Comparison of ENCODE assay signal across 9 cellular contexts in genomic region chr3:195221015-195221853, GRCh38. TPM values are rescaled to one million over a fixed set of nuclear protein-coding genes. Genes with fewer than 3 reads are reported as not detected.
DNase-seq lines count a peak whose midpoint lies in the region; ATAC-seq and TF ChIP-seq lines count a peak whose summit lies in the region.
"Had no signal": no experiment of that assay in that cellular context is flagged by ENCODE, and none has a peak within 500 bp of the region (broad histone marks: within the 10 kb centered on the region; RNA-seq: fewer than 3 reads in every experiment).

No MANE protein-coding gene starts in this region.

- H3F3A ChIP-seq in GM23248 (ENCODE audit: insufficient read depth) (peaks cover 26% of the 10 kb centered on the region), SK-N-SH (replicated peaks; ENCODE audit: insufficient read depth) (peaks cover 7% of the 10 kb centered on the region)

- no peaks in the 10 kb centered on the region for H3K9me3 Mint-ChIP-seq in stimulated activated effector memory CD8-positive, alpha-beta T cell treated with anti-CD3 and anti-CD28 coated beads, Interleukin-12 subunit alpha, Interleukin-12 subunit beta, amount 100 ng/mL, for 72 hours

- in situ Hi-C loops in GM23248 (cut with MboI): no loop called here

- H3K9me2 ChIP-seq in GM23248 (ENCODE audit: insufficient read depth) (no peaks in the 10 kb centered on the region), SK-N-SH (no peaks in the 10 kb centered on the region)

- H4K20me1 ChIP-seq in GM23248 (ENCODE audit: insufficient read depth) (no peaks in the 10 kb centered on the region), SK-N-SH (ENCODE audit: insufficient read depth) (no peaks in the 10 kb centered on the region)

- H3K79me2 ChIP-seq in GM23248 (ENCODE audit: insufficient read depth) (peaks cover 19% of the 10 kb centered on the region), SK-N-SH (ENCODE audit: insufficient read depth) (peaks cover 15% of the 10 kb centered on the region)

- intact Hi-C loops in head of caudate nucleus (cut with DNase I): no loop called here

- TF ChIP-seq EP300 in SK-N-SH (IDR thresholded peaks at IDR 0.05; ENCODE audit: borderline replicate concordance in 1 of 2, low read depth in 1 of 2, low read length in 1 of 2): no peak

- H3K36me3 ChIP-seq in GM23248 (ENCODE audit: low read depth) (no peaks in the 10 kb centered on the region), SK-N-SH (replicated peaks in 1 of 2; ENCODE audit: control insufficient read depth in 1 of 2, insufficient read depth in 2 of 2, low read length in 1 of 2) (no peaks in the 10 kb centered on the region)
- H3K36me3 ChIP-seq in effector memory CD4-positive, alpha-beta T cell (ENCODE audit: control insufficient read depth, insufficient read depth, low read length): no peaks in the 10 kb centered on the region

- peaks cover 6% of the 10 kb centered on the region for H3K4me1 Mint-ChIP-seq in stimulated activated effector memory CD8-positive, alpha-beta T cell treated with anti-CD3 and anti-CD28 coated beads, Interleukin-12 subunit alpha, Interleukin-12 subunit beta, amount 100 ng/mL, for 72 hours

- H3K27me3 ChIP-seq in GM23248 (replicated peaks; ENCODE audit: insufficient read depth) (no peaks in the 10 kb centered on the region), SK-N-SH (ENCODE audit: insufficient read depth) (no peaks in the 10 kb centered on the region)
- no peaks in the 10 kb centered on the region for H3K27me3 ChIP-seq in effector memory CD4-positive, alpha-beta T cell (replicated peaks; ENCODE audit: control insufficient read depth, insufficient read depth, low read length, poor library complexity, severe bottlenecking)

- no peak overlapping the region for H3K4me3 Mint-ChIP-seq in stimulated activated effector memory CD8-positive, alpha-beta T cell treated with anti-CD3 and anti-CD28 coated beads, Interleukin-12 subunit alpha, Interleukin-12 subunit beta, amount 100 ng/mL, for 72 hours

- H2AFZ ChIP-seq in GM23248 (no peak overlapping the region), SK-N-SH (ENCODE audit: low read depth) (no peak overlapping the region)

- H3K4me3 ChIP-seq in GM23248 (no peak overlapping the region), SK-N-SH (ENCODE audit: low read depth in 2 of 2, low read length in 1 of 2) (no peak overlapping the region)
- H3K4me3 ChIP-seq in effector memory CD4-positive, alpha-beta T cell (ENCODE audit: insufficient read depth, low read depth, low read length, poor library complexity, severe bottlenecking): no peak overlapping the region

- peaks cover 5% of the 10 kb centered on the region for H3K36me3 Mint-ChIP-seq in stimulated activated effector memory CD8-positive, alpha-beta T cell treated with anti-CD3 and anti-CD28 coated beads, Interleukin-12 subunit alpha, Interleukin-12 subunit beta, amount 100 ng/mL, for 72 hours

- ATAC-seq in stimulated activated effector memory CD8-positive, alpha-beta T cell treated with anti-CD3 and anti-CD28 coated beads, Interleukin-12 subunit alpha, Interleukin-12 subunit beta, amount 100 ng/mL, for 72 hours: no peak
- ATAC-seq in GM21526 (IDR thresholded peaks at IDR 0.05; ENCODE audit: low FRiP score, unreplicated experiment) (no peak), GM21529 (IDR thresholded peaks at IDR 0.05; ENCODE audit: unreplicated experiment) (no peak)

- no peak for TF ChIP-seq CTCF in SK-N-SH (IDR thresholded peaks at IDR 0.05)

- H3K4me1 ChIP-seq in GM23248 (ENCODE audit: insufficient read depth) (peaks cover 31% of the 10 kb centered on the region), SK-N-SH (ENCODE audit: control insufficient read depth in 1 of 2, insufficient read depth in 2 of 2, low read depth in 1 of 2, low read length in 1 of 2) (peaks cover 8 to 11% of the 10 kb centered on the region in 2 experiments; a peak in 3 of 4 replicates)
- no peaks in the 10 kb centered on the region for H3K4me1 ChIP-seq in effector memory CD4-positive, alpha-beta T cell (ENCODE audit: control insufficient read depth, insufficient read depth, low read length, poor library complexity, severe bottlenecking)

- H3K9me3 ChIP-seq in GM23248 (ENCODE audit: low read depth) (no peaks in the 10 kb centered on the region), SK-N-SH (no peaks in the 10 kb centered on the region)
- no peaks in the 10 kb centered on the region for H3K9me3 ChIP-seq in effector memory CD4-positive, alpha-beta T cell (ENCODE audit: control insufficient read depth, low read length)

- peak overlapping the region; percentile 58 for H3K27ac Mint-ChIP-seq in stimulated activated effector memory CD8-positive, alpha-beta T cell treated with anti-CD3 and anti-CD28 coated beads, Interleukin-12 subunit alpha, Interleukin-12 subunit beta, amount 100 ng/mL, for 72 hours

- WGBS in GM23248 (ENCODE audit: low coverage in 1 of 2, low lambda C conversion rate in 2 of 2, missing lambda C conversion rate in 2 of 2), 2 experiments: 67% methylated on average over 9 of the region's 9 CpGs
- 87% methylated on average over 7 of the region's 9 CpGs for WGBS in SK-N-SH (ENCODE audit: low lambda C conversion rate)

- CTCF ChIA-PET in SK-N-SH (lab: Yijun Ruan, JAX): interaction anchor here (1.1 to 1.5 kb wide), 3 partner anchors 26 to 539 kb away, joined by 3 to 6 read pairs (median 4); no protein-coding TSS in a partner anchor

- DNase-seq in GM23248 (peak; percentile 62), SK-N-SH (peak; percentile 46), head of caudate nucleus (peak in 23 of 42 donors; percentile 22 to 79 (median 39)), NCI-H1930 (lab: John Stamatoyannopoulos, UW) (no peak)
- no peak for DNase-seq in stimulated activated effector memory CD8-positive, alpha-beta T cell treated with anti-CD3 and anti-CD28 coated beads, Interleukin-12 subunit alpha, Interleukin-12 subunit beta, amount 100 ng/mL, for 72 hours (ENCODE audit: low spot score in 2 of 2)
- DNase-seq in effector memory CD4-positive, alpha-beta T cell: no peak
- DNase-seq: amniotic stem cell had no signal

- POLR2A ChIA-PET in SK-N-SH (lab: Yijun Ruan, JAX): interaction anchor here (0.9 kb wide), 1 partner anchor 13 kb away, joined by 3 read pairs; no protein-coding TSS in a partner anchor

- no peak overlapping the region for H3K9ac ChIP-seq in GM23248
- no peak overlapping the region for H3K9ac ChIP-seq in SK-N-SH

- H3K4me2 ChIP-seq in GM23248 (ENCODE audit: unreplicated experiment) (no peak overlapping the region), SK-N-SH (no peak overlapping the region)

- TF ChIP-seq RAD21 in SK-N-SH (IDR thresholded peaks at IDR 0.05; ENCODE audit: low read length): no peak

- no peak overlapping the region for H3K27ac ChIP-seq in GM23248
- no peak overlapping the region; a peak in 1 of 4 replicates for H3K27ac ChIP-seq in SK-N-SH (ENCODE audit: low read depth in 2 of 2, low read length in 1 of 2)
- no peak overlapping the region for H3K27ac ChIP-seq in effector memory CD4-positive, alpha-beta T cell (ENCODE audit: insufficient read depth, low read length, poor library complexity, severe bottlenecking)

TF ChIP-seq in SK-N-SH, 30 proteins besides CTCF, POLR2A, EP300 and RAD21:
- TF ChIP-seq USF1 (IDR thresholded peaks at IDR 0.05; ENCODE audit: borderline replicate concordance, low read depth) (0 out of 2 replicates have a peak, but pooled peaks have one; percentile 28), NFIC (IDR thresholded peaks at IDR 0.05; ENCODE audit: borderline replicate concordance) (no peak)

RNA-seq across cellular contexts. Expression of gene XXYLT1, which starts 49.7 kb away (rescaled TPM):
- 42.4 and 44.7 TPM in 2 replicates for total RNA-seq in GM23248 (2014; rRNA removed; shearing (Covaris generic))
- polyA plus RNA-seq in GM23248 (2016; fragmentation: Nextera tagmentation; extraction: Ambion mirVana) (22.8 and 24.3 TPM in 2 replicates), SK-N-SH (2012; rRNA removed) (22.1 and 22.6 TPM in 2 replicates)
- polyA plus RNA-seq in SK-N-SH (2012; cell fraction: cytosol; rRNA removed): 16.8 and 22.2 TPM in 2 replicates
- polyA plus RNA-seq in SK-N-SH (2012; cell fraction: nucleus; rRNA removed): 18.7 and 23.2 TPM in 2 replicates

Comparison
In these comparisons a context has a peak if more than half of its experiments do, and no peak if none do; other contexts are left out.
1. DNase-seq: peak in GM23248 (single experiment), SK-N-SH (single experiment) and head of caudate nucleus (23 of 42); none in stimulated activated effector memory CD8-positive, alpha-beta T cell treated with anti-CD3 and anti-CD28 coated beads, Interleukin-12 subunit alpha, Interleukin-12 subunit beta, amount 100 ng/mL, for 72 hours (0 of 2), NCI-H1930 (0 of 2) and effector memory CD4-positive, alpha-beta T cell (0 of 3).